In the genomic region with DNA sequence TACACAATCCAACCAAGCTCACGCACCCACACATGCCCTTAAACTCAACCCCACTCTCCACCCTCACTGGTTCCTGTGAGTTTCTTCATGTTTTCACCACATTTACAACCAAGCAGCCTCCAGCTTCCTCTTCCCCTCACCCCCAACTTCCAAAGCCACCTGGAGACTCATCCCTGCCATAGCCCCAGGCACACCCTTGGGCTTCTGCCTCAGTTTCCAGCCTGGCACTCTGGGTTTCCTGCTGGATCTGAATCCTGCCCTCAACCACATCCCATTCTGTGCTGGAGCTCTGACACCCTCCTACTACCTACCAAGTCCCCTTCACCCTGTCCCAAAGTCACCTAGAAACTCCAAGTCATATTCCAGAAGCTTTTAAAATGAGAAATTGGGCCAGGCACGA, we compare ENCODE assay signal across 22 cellular contexts. TPM values are rescaled to one million over a fixed set of nuclear protein-coding genes. Genes with fewer than 3 reads are reported as not detected.
DNase-seq lines count a peak whose midpoint lies in the region; ATAC-seq and TF ChIP-seq lines count a peak whose summit lies in the region.
"Had no signal": no experiment of that assay in that cellular context is flagged by ENCODE, and none has a peak within 500 bp of the region (broad histone marks: within the 10 kb centered on the region; RNA-seq: fewer than 3 reads in every experiment).

No MANE protein-coding gene starts in this region.

- no peak for TF ChIP-seq POLR2A in NB4 (IDR thresholded peaks at IDR 0.05; ENCODE audit: extremely low read depth, insufficient read length)

- no peak overlapping the region for H3K4me3 Mint-ChIP-seq in stimulated activated naive CD8-positive, alpha-beta T cell treated with anti-CD3 and anti-CD28 coated beads, Interleukin-15, amount 100 ng/mL, for 72 hours
- H3K4me3 Mint-ChIP-seq in activated naive CD4-positive, alpha-beta T cell treated with anti-CD3 and anti-CD28 coated beads, Interleukin-2, amount 10 ng/mL, durations not matched to agents 7 days and 5 days: no peak overlapping the region
- no peak overlapping the region for H3K4me3 Mint-ChIP-seq in HFFc6
- H3K4me3 Mint-ChIP-seq: CD8-positive, alpha-beta memory T cell; IgD-negative memory B cell had no signal

- CTCF ChIA-PET in activated naive CD4-positive, alpha-beta T cell treated with anti-CD3 and anti-CD28 coated beads, Interleukin-2, amount 10 ng/mL, durations not matched to agents 7 days and 5 days (lab: Charles Lee): no interaction called here

- no peak for TF ChIP-seq CTCF in NB4 (IDR thresholded peaks at IDR 0.05; ENCODE audit: low read depth, low read length)
- no peak for TF ChIP-seq CTCF in coronary artery (IDR thresholded peaks at IDR 0.05)
- TF ChIP-seq CTCF in HFFc6 (IDR thresholded peaks at IDR 0.05): no peak

- peaks cover 12 to 22% of the 10 kb centered on the region in 2 donors for H3K9me3 Mint-ChIP-seq in stimulated activated naive CD8-positive, alpha-beta T cell treated with anti-CD3 and anti-CD28 coated beads, Interleukin-15, amount 100 ng/mL, for 72 hours
- peaks cover 6% of the 10 kb centered on the region for H3K9me3 Mint-ChIP-seq in activated naive CD4-positive, alpha-beta T cell treated with anti-CD3 and anti-CD28 coated beads, Interleukin-2, amount 10 ng/mL, durations not matched to agents 7 days and 5 days
- peaks cover 35% of the 10 kb centered on the region for H3K9me3 Mint-ChIP-seq in HFFc6

- peaks cover 20% of the 10 kb centered on the region for H3K27me3 Mint-ChIP-seq in stimulated activated naive CD8-positive, alpha-beta T cell treated with anti-CD3 and anti-CD28 coated beads, Interleukin-15, amount 100 ng/mL, for 72 hours
- H3K27me3 Mint-ChIP-seq in activated naive CD4-positive, alpha-beta T cell treated with anti-CD3 and anti-CD28 coated beads, Interleukin-2, amount 10 ng/mL, durations not matched to agents 7 days and 5 days: peaks cover 21% of the 10 kb centered on the region
- H3K27me3 Mint-ChIP-seq in HFFc6 (ENCODE audit: insufficient read depth): peaks cover 3% of the 10 kb centered on the region

- no peak overlapping the region for H3K4me3 ChIP-seq in NB4 (ENCODE audit: low read depth, low read length)
- no peak overlapping the region for H3K4me3 ChIP-seq in coronary artery
- H3K4me3 ChIP-seq: GM12878 had no signal

- H3K4me1 Mint-ChIP-seq in stimulated activated naive CD8-positive, alpha-beta T cell treated with anti-CD3 and anti-CD28 coated beads, Interleukin-15, amount 100 ng/mL, for 72 hours: peaks cover 6% of the 10 kb centered on the region
- H3K4me1 Mint-ChIP-seq in activated naive CD4-positive, alpha-beta T cell treated with anti-CD3 and anti-CD28 coated beads, Interleukin-2, amount 10 ng/mL, durations not matched to agents 7 days and 5 days: no peaks in the 10 kb centered on the region
- H3K4me1 Mint-ChIP-seq in HFFc6 (ENCODE audit: low read depth): no peaks in the 10 kb centered on the region
- H3K4me1 Mint-ChIP-seq: CD4-positive, CD25-positive, alpha-beta regulatory T cell; CD8-positive, alpha-beta memory T cell; IgD-negative memory B cell had no signal

- ATAC-seq in stimulated activated naive CD8-positive, alpha-beta T cell treated with anti-CD3 and anti-CD28 coated beads, Interleukin-15, amount 100 ng/mL, for 72 hours: no peak
- ATAC-seq: GM12878, HepG2 had no signal

- H3K27ac Mint-ChIP-seq in stimulated activated naive CD8-positive, alpha-beta T cell treated with anti-CD3 and anti-CD28 coated beads, Interleukin-15, amount 100 ng/mL, for 72 hours: no peak overlapping the region
- no peak overlapping the region for H3K27ac Mint-ChIP-seq in activated naive CD4-positive, alpha-beta T cell treated with anti-CD3 and anti-CD28 coated beads, Interleukin-2, amount 10 ng/mL, durations not matched to agents 7 days and 5 days
- H3K27ac Mint-ChIP-seq in HFFc6: no peak overlapping the region
- H3K27ac Mint-ChIP-seq: CD8-positive, alpha-beta memory T cell; IgD-negative memory B cell had no signal

- H3K27ac ChIP-seq in coronary artery: peak overlapping the region; percentile 67 to 79

- peak; percentile 56 for DNase-seq in NB4 (ENCODE audit: low read depth)
- DNase-seq in coronary artery (ENCODE audit: low spot score): peak; percentile 52
- peak; percentile 51 for DNase-seq in mesenteric fat pad (ENCODE audit: low spot score)
- DNase-seq in stimulated activated naive CD8-positive, alpha-beta T cell treated with anti-CD3 and anti-CD28 coated beads, Interleukin-15, amount 100 ng/mL, for 72 hours: no peak
- DNase-seq in activated naive CD4-positive, alpha-beta T cell treated with anti-CD3 and anti-CD28 coated beads, Interleukin-2, amount 10 ng/mL, durations not matched to agents 7 days and 5 days: no peak
- DNase-seq in NCI-H1417 (lab: John Stamatoyannopoulos, UW): no peak
- no peak for DNase-seq in HFFc6
- DNase-seq: ACHN; BE2C; C1 segment of cervical spinal cord; CD4-positive, CD25-positive, alpha-beta regulatory T cell; CD8-positive, alpha-beta memory T cell; COR-L47; DMS 273 treated with DMSO at 0.1 percent for 48 hours; DMS53; DND-41; EL; HCEC 1CT had no signal

- no peaks in the 10 kb centered on the region for H3K36me3 Mint-ChIP-seq in activated naive CD4-positive, alpha-beta T cell treated with anti-CD3 and anti-CD28 coated beads, Interleukin-2, amount 10 ng/mL, durations not matched to agents 7 days and 5 days
- no peaks in the 10 kb centered on the region for H3K36me3 Mint-ChIP-seq in HFFc6 (ENCODE audit: low read depth)
- H3K36me3 Mint-ChIP-seq: CD4-positive, CD25-positive, alpha-beta regulatory T cell; CD8-positive, alpha-beta memory T cell had no signal

RNA-seq across cellular contexts. Expression of a gene that starts 29.4 kb away (rescaled TPM):
- 122 TPM for total RNA-seq in mesenteric fat pad
- under 1 TPM in 4 of 6 experiments, not detected in 2; 0.05 to 0.09 (median 0.07) TPM for total RNA-seq in HFFc6 (2021; fragmentation: NEBNext Ultra II Directional; extraction: Animal tissue kit (Norgen Biotek cat#: 25700))
- total RNA-seq: CD8-positive, alpha-beta memory T cell; G401; HepG2 had no signal

Comparison
In these comparisons a context has a peak if more than half of its experiments do, and no peak if none do; other contexts are left out.
1. DNase-seq: peak in NB4 (single experiment), coronary artery (single experiment) and mesenteric fat pad (single experiment); none in stimulated activated naive CD8-positive, alpha-beta T cell treated with anti-CD3 and anti-CD28 coated beads, Interleukin-15, amount 100 ng/mL, for 72 hours (0 of 2), activated naive CD4-positive, alpha-beta T cell treated with anti-CD3 and anti-CD28 coated beads, Interleukin-2, amount 10 ng/mL, durations not matched to agents 7 days and 5 days (single experiment), NCI-H1417 (0 of 3) and HFFc6 (single experiment).
2. RNA of a gene that starts 29.4 kb away (total RNA-seq): 122 TPM in mesenteric fat pad (single experiment); 0.05 to 0.09 TPM in HFFc6; every median in the first group is over 100 times any median in the second.